Comparison of ENCODE assay signal across 19 cellular contexts in the genomic region with DNA sequence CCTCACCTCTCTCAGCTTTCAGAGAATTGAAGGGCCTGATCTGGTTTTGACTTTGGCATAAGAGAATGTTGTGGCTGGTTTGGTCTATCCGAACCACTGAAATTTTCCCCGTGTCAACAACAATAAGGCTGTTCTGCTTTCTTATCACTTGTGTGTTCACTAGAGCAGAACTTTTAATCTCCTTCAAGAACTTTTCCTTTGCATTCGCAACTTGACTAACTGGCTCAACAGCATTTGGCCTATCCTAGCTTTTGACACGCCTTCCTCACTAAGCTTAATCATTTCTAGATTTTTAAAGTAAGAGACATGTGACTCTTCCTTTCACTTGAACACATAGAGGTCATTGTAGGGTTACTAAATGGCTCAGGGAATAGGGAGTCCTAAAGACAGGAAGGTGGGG. TPM values are rescaled to one million over a fixed set of nuclear protein-coding genes. Genes with fewer than 3 reads are reported as not detected.
DNase-seq lines count a peak whose midpoint lies in the region; ATAC-seq, FAIRE-seq and TF ChIP-seq lines count a peak whose summit lies in the region.
"Had no signal": no experiment of that assay in that cellular context is flagged by ENCODE, and none has a peak within 500 bp of the region (broad histone marks: within the 10 kb centered on the region; RNA-seq: fewer than 3 reads in every experiment).

No MANE protein-coding gene starts in this region.

- H3K4me3 ChIP-seq in GM12865 (ENCODE audit: low read depth, low read length) (no peak overlapping the region), bronchial epithelial cell (ENCODE audit: low read depth, low read length) (no peak overlapping the region), lower lobe of right lung (no peak overlapping the region), stomach (no peak overlapping the region)
- H3K4me3 ChIP-seq: GM23338 had no signal

- peak; percentile 40 to 65 for ATAC-seq in lower lobe of right lung
- no peak for ATAC-seq in HG02588 (IDR thresholded peaks at IDR 0.05; ENCODE audit: unreplicated experiment)
- ATAC-seq: GM23338, T-cell had no signal

- no peak for TF ChIP-seq EP300 in stomach (IDR thresholded peaks at IDR 0.05)

- no peak for FAIRE-seq in bronchial epithelial cell (lab: Jason Lieb, UNC)
- FAIRE-seq: HTR-8/SVneo had no signal

- no peaks in the 10 kb centered on the region for H3K9me3 ChIP-seq in lower lobe of right lung
- H3K9me3 ChIP-seq in stomach = no peaks in the 10 kb centered on the region

- peak overlapping the region; percentile 59 for H3K27ac ChIP-seq in lower lobe of right lung
- peak overlapping the region; percentile 75 to 91 (median 83) for H3K27ac ChIP-seq in stomach

- no peak for TF ChIP-seq CTCF in GM12865 (IDR thresholded peaks at IDR 0.05; ENCODE audit: insufficient read depth, low read depth, low read length, missing control alignments)
- TF ChIP-seq CTCF in bronchial epithelial cell (IDR thresholded peaks at IDR 0.05; ENCODE audit: insufficient read depth, low read length, severe bottlenecking) = no peak
- no peak for TF ChIP-seq CTCF in lower lobe of right lung (IDR thresholded peaks at IDR 0.05)
- TF ChIP-seq CTCF in stomach (IDR thresholded peaks at IDR 0.05) = no peak

- H3K36me3 ChIP-seq in bronchial epithelial cell (ENCODE audit: control insufficient read depth, insufficient read depth, low read length) = no peaks in the 10 kb centered on the region
- H3K36me3 ChIP-seq in lower lobe of right lung = no peaks in the 10 kb centered on the region
- H3K36me3 ChIP-seq in stomach = no peaks in the 10 kb centered on the region

- DNase-seq in GM12865 (ENCODE audit: low read depth) (peak; percentile 13), bronchial epithelial cell (ENCODE audit: low read depth) (peak; percentile 67), lower lobe of right lung (no peak), stomach (peak; percentile 72), DMS 273 treated with DMSO at 0.1 percent for 48 hours (lab: John Stamatoyannopoulos, UW) (no peak), glomerular visceral epithelial cell (ENCODE audit: extremely low spot score) (no peak), epidermal melanocyte (ENCODE audit: insufficient read length, low spot score) (no peak)
- DNase-seq: activated CD4-positive, alpha-beta T cell treated with anti-CD3 and anti-CD28 coated beads, Interleukin-2, amount 50 U/mL, for 1 hour; cerebellar nuclear complex; endodermal cell; NCI-H1092 treated with DMSO at 0.1 percent for 48 hours; NCI-H2081 treated with DMSO at 0.1 percent for 48 hours; NCI-H510A; retina; SHP77; T-cell had no signal

- 34 to 47% (median 36%) methylated on average over 4 of the region's 4 CpGs for WGBS in stomach, 5 donors

- peaks cover 2% of the 10 kb centered on the region for H3K4me1 ChIP-seq in lower lobe of right lung
- H3K4me1 ChIP-seq in stomach = peaks cover 4 to 34% (median 11%) of the 10 kb centered on the region in 4 donors

- intact Hi-C loops in lower lobe of right lung (cut with DNase I) = no loop called here
- intact Hi-C loops in stomach (cut with DNase I; ENCODE audit: low total_unique reads) = no loop called here

- TF ChIP-seq POLR2A in stomach (IDR thresholded peaks at IDR 0.05) = no peak

- no peaks in the 10 kb centered on the region for H3K27me3 ChIP-seq in bronchial epithelial cell (ENCODE audit: control insufficient read depth, insufficient read depth, low read length)
- peaks cover 14% of the 10 kb centered on the region for H3K27me3 ChIP-seq in lower lobe of right lung (ENCODE audit: low read depth)
- peaks cover 0 to 16% (median 0%) of the 10 kb centered on the region in 3 donors for H3K27me3 ChIP-seq in stomach

RNA-seq across cellular contexts. Expression of gene EDDM3A, which starts 25.9 kb away (rescaled TPM):
- not detected in 2 replicates for total RNA-seq in bronchial epithelial cell
- not detected for total RNA-seq in lower lobe of right lung
- not detected for total RNA-seq in stomach
- under 1 TPM in 1 of 3 donors, not detected in 2; 0.38 TPM for polyA plus RNA-seq in stomach
- total RNA-seq: endodermal cell, GM23338, T-cell had no signal
- polyA plus RNA-seq: GM23338 had no signal

RNA-seq across cellular contexts. Expression of gene ANG, which starts 31.2 kb away (rescaled TPM):
- total RNA-seq in bronchial epithelial cell (2.4 and 2.9 TPM in 2 replicates), lower lobe of right lung (29.3 TPM), stomach (10 to 100 TPM in 3 of 5 donors, 1 to 10 TPM in 1, under 1 TPM in 1; 0.58 to 46.1 (median 37.4) TPM)
- polyA plus RNA-seq in stomach = 10 to 100 TPM; 15.9 to 34.7 (median 28.0) TPM

RNA-seq across cellular contexts. Expression of gene RNASE4, which starts 35.4 kb away (rescaled TPM):
- total RNA-seq in bronchial epithelial cell (2.9 and 4.7 TPM in 2 replicates), lower lobe of right lung (41.0 TPM), stomach (100 to 1,000 TPM in 3 of 5 donors, 10 to 100 TPM in 1, not detected in 1; 13.4 to 158 (median 117) TPM)
- 10 to 100 TPM; 27.6 to 58.0 (median 35.4) TPM for polyA plus RNA-seq in stomach

RNA-seq across cellular contexts. Expression of gene EDDM3B, which starts 48.4 kb away (rescaled TPM):
- not detected in 2 replicates for total RNA-seq in bronchial epithelial cell
- total RNA-seq in lower lobe of right lung = not detected
- not detected for total RNA-seq in stomach
- polyA plus RNA-seq in stomach = not detected
- total RNA-seq: endodermal cell, GM23338, T-cell had no signal
- polyA plus RNA-seq: GM23338 had no signal

Comparison
In these comparisons a context has a peak if more than half of its experiments do, and no peak if none do; other contexts are left out.
1. DNase-seq: peak in GM12865 (single experiment), bronchial epithelial cell (single experiment) and stomach (single experiment); none in lower lobe of right lung (single experiment), DMS 273 treated with DMSO at 0.1 percent for 48 hours (single experiment), glomerular visceral epithelial cell (single experiment) and epidermal melanocyte (single experiment).